Comparison of ENCODE assay signal across 3 cellular contexts in the genomic region with DNA sequence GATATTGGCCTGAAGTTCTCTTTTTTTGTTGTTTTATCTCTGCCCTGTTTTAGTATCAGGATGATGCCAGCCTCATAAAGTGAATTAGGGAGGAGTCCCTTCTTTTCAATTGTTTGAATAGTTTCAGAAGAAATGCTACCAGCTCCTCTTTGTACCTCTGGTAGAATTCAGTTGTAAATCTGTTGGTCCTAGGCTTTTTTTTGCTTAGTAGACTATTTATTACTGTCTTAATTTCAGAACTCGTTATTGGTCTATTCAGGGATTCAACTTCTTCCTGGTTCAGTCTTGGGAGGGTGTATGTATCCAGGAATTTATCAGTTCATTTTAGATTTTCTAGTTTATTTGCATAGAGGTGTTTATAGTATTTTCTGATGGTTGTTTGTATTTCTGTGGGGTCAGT.
DNase-seq lines count a peak whose midpoint lies in the region; ATAC-seq, FAIRE-seq and TF ChIP-seq lines count a peak whose summit lies in the region.
"Not testable (repeated sequence)": the region's sequence is repeated elsewhere in the genome, so short reads cannot be mapped to it uniquely, and the experiment has no call there.

No MANE protein-coding gene starts in this region.

- DNase-seq in A549 (ENCODE audit: low read depth in 1 of 2, low spot score in 1 of 2); K562 (ENCODE audit: extremely low read depth in 1 of 4, low spot score in 3 of 4); HepG2 (ENCODE audit: low spot score): not testable (repeated sequence)

- H3K4me3 ChIP-seq in A549; K562; HepG2 (replicated peaks in 1 of 3; ENCODE audit: insufficient read depth in 1 of 3, low read depth in 2 of 3, low read length in 3 of 3): not testable (repeated sequence)

- H3K9me3 ChIP-seq in A549; K562 (replicated peaks; ENCODE audit: control insufficient read depth, insufficient read depth, low read depth, low read length); HepG2 (ENCODE audit: low read length): not testable (repeated sequence)

- not testable (repeated sequence) for TF ChIP-seq RAD21 in A549 (conservative IDR thresholded peaks at IDR 0.05 in 1 of 2, IDR thresholded peaks at IDR 0.05 in 1 of 2); K562 (CRISPR knock-in tag; conservative IDR thresholded peaks at IDR 0.05 in 1 of 2, IDR thresholded peaks at IDR 0.05 in 1 of 2); HepG2 (CRISPR knock-in tag; IDR thresholded peaks at IDR 0.05)

- not testable (repeated sequence) for H3K4me1 ChIP-seq in A549; K562 (replicated peaks in 1 of 2; ENCODE audit: control insufficient read depth in 2 of 2, insufficient read depth in 2 of 2, low read length in 2 of 2); HepG2 (ENCODE audit: insufficient read depth, low read length)

- POLR2A ChIA-PET in A549 (lab: Yijun Ruan, JAX); K562 (lab: Yijun Ruan, JAX); HepG2 (lab: Yijun Ruan, JAX): not testable (repeated sequence)

- not testable (repeated sequence) for TF ChIP-seq CTCF in A549 (IDR thresholded peaks at IDR 0.05); K562 (IDR thresholded peaks at IDR 0.05 in 2 of 3, conservative IDR thresholded peaks at IDR 0.05 in 1 of 3; ENCODE audit: insufficient read depth in 2 of 3, low read depth in 1 of 3, low read length in 3 of 3); HepG2 (CRISPR knock-in tag; IDR thresholded peaks at IDR 0.05)

- not testable (repeated sequence) for H3K4me2 ChIP-seq in A549; K562 (ENCODE audit: insufficient read depth, low read length); HepG2 (ENCODE audit: low read depth, low read length)

- H2AFZ ChIP-seq in K562 (ENCODE audit: low read depth, low read length); HepG2 (ENCODE audit: low read length): not testable (repeated sequence)

- not testable (repeated sequence) for FAIRE-seq in A549 (lab: Jason Lieb, UNC); K562 (lab: Jason Lieb, UNC); HepG2 (lab: Jason Lieb, UNC)

- not testable (repeated sequence) for TF ChIP-seq POLR2A in A549 (IDR thresholded peaks at IDR 0.05; ENCODE audit: low read length); K562 (conservative IDR thresholded peaks at IDR 0.05); HepG2 (IDR thresholded peaks at IDR 0.05; ENCODE audit: insufficient read depth in 1 of 2, low read depth in 2 of 2, low read length in 2 of 2)

- not testable (repeated sequence) for H3K9me1 ChIP-seq in K562 (ENCODE audit: control insufficient read depth, insufficient read depth, low read length)

- H3K79me2 ChIP-seq in K562 (ENCODE audit: control insufficient read depth, insufficient read depth, low read length); HepG2 (ENCODE audit: insufficient read depth, low read length): not testable (repeated sequence)

- H4K20me1 ChIP-seq in K562 (replicated peaks; ENCODE audit: control insufficient read depth, insufficient read depth, low read length); HepG2 (ENCODE audit: insufficient read depth, low read length): not testable (repeated sequence)

- not testable (repeated sequence) for H3K36me3 ChIP-seq in K562 (ENCODE audit: control insufficient read depth, insufficient read depth, low read length); HepG2 (replicated peaks in 1 of 2; ENCODE audit: control insufficient read depth in 1 of 2, insufficient read depth in 2 of 2, low read length in 2 of 2)

- H3K27ac ChIP-seq in A549; K562 (ENCODE audit: extremely low read depth, low read depth, low read length); HepG2 (ENCODE audit: extremely low read length, insufficient read depth, low read length): not testable (repeated sequence)

- WGBS in A549 (ENCODE audit: missing lambda C conversion rate): 24% methylated on average over 1 of the region's 1 CpG
- 0% methylated on average over 1 of the region's 1 CpG for WGBS in K562 (ENCODE audit: insufficient coverage, low coverage, missing lambda C conversion rate)
- 10% methylated on average over 1 of the region's 1 CpG for WGBS in HepG2 (ENCODE audit: low lambda C conversion rate)

- intact Hi-C loops in K562 (cut with micrococcal nuclease); HepG2 (cut with micrococcal nuclease; ENCODE audit: unreplicated experiment): not testable (repeated sequence)

- TF ChIP-seq EP300 in A549 (IDR thresholded peaks at IDR 0.05); K562 (IDR thresholded peaks at IDR 0.05; ENCODE audit: low read length); HepG2 (IDR thresholded peaks at IDR 0.05; ENCODE audit: low read depth in 2 of 2, low read length in 2 of 2); HepG2 (CRISPR knock-in tag; IDR thresholded peaks at IDR 0.05; ENCODE audit: borderline replicate concordance): not testable (repeated sequence)

- in situ Hi-C loops in K562 (cut with MboI); HepG2 (cut with HindIII; ENCODE audit: extremely low pct_ligation_motif_present, low pct_unique_long_range_greater_than_20kb): not testable (repeated sequence)

- H3K9ac ChIP-seq in K562 (ENCODE audit: insufficient read depth in 1 of 2, low read depth in 2 of 2, low read length in 2 of 2); HepG2 (ENCODE audit: insufficient read depth, low read depth, low read length): not testable (repeated sequence)

- CTCF ChIA-PET in A549 (lab: Yijun Ruan, JAX): interaction anchor here (1.3 to 1.4 kb wide), 2 partner anchors 30 to 318 kb away, joined by 3 to 6 read pairs; no protein-coding TSS in a partner anchor
- CTCF ChIA-PET in K562 (lab: Yijun Ruan, JAX; ENCODE audit: low intra/inter-chr PET ratio); HepG2 (lab: Yijun Ruan, JAX; ENCODE audit: low intra/inter-chr PET ratio, low total read pairs): not testable (repeated sequence)

- not testable (repeated sequence) for ATAC-seq in A549, K562, HepG2

- not testable (repeated sequence) for BruUV-seq in K562 (replicated peaks; lab: Mats Ljungman, UMichigan); HepG2 (replicated peaks; lab: Mats Ljungman, UMichigan)

- H3K27me3 ChIP-seq in K562 (ENCODE audit: control insufficient read depth in 2 of 2, insufficient read depth in 2 of 2, low read length in 2 of 2); HepG2 (ENCODE audit: control insufficient read depth in 1 of 2, insufficient read depth in 2 of 2, low read length in 2 of 2): not testable (repeated sequence)

TF ChIP-seq in A549, 52 proteins besides CTCF, POLR2A, EP300 and RAD21:
- TF ChIP-seq MAFK (IDR thresholded peaks at IDR 0.05; ENCODE audit: partially characterized antibody): peak; percentile 66

TF ChIP-seq in K562, 482 proteins besides CTCF, POLR2A, EP300 and RAD21:
- peak; percentile 43 for TF ChIP-seq ZNF316 (IDR thresholded peaks at IDR 0.05)

TF ChIP-seq in HepG2, 621 proteins besides CTCF, POLR2A, EP300 and RAD21:
- TF ChIP-seq MAFK (conservative IDR thresholded peaks at IDR 0.05 in 1 of 2, IDR thresholded peaks at IDR 0.05 in 1 of 2; ENCODE audit: low read length in 2 of 2): peak; percentile 61 to 68
- peak; percentile 48; the same call in 1 of the 2 replicates for TF ChIP-seq MAFF (IDR thresholded peaks at IDR 0.05; ENCODE audit: low read depth, low read length)
